In the genomic region with DNA sequence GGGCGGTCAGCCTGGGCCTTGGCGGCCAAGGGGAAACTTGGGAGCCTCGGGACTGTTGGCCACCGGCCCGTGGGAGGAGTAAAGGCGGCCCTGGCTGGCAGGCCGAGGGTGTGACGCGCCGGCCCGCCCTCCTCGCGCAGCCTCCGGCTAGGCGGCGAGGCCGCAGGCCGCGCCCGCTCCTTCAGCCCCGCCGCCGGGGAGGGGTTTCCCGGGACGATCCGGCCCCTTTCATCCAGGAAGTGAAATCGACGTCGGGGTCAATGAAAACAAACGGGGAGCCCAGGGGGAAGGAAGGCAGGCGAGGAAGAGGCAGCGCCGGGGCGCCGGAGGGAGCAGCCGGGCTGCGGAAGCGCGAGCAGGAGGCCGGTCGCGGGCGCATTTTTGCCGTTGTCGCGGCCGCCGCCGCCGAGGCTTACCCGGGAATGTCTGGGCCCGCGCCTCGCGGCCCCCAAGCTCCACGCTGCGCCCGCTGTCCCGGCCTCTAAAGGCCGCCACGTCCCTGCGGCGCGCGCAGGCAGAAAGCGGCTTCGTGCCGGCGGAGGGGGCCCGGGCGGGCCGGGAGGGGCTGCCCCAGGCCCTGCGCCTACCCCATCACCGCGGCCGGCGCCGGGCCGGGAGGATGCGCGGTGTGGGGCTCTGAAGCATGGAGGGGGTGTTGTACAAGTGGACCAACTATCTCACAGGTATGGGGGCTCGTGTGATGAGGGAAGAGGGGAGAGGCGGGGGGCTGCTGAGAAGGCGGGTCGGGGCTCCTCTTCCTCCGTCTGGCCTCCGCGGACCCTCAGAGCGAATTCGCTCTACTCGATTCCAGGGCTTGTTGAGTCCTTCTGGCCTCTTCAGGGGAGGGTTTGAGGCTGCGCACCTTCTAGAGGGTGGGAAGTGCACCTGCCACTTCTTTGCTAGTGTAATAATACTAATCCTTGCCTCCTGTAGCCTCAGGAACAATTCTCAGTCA, we compare ENCODE assay signal across 1 cellular context.
TF ChIP-seq lines count a peak whose summit lies in the region.

A gene (plus strand): TSS at position 231 of the 955 bp plus-strand sequence. CDS start 413 bp downstream, at position 644.

TF ChIP-seq in HepG2, 621 proteins besides CTCF, POLR2A, EP300 and RAD21 (continued from another document and continues in another):
- TF ChIP-seq, protein P1, sequence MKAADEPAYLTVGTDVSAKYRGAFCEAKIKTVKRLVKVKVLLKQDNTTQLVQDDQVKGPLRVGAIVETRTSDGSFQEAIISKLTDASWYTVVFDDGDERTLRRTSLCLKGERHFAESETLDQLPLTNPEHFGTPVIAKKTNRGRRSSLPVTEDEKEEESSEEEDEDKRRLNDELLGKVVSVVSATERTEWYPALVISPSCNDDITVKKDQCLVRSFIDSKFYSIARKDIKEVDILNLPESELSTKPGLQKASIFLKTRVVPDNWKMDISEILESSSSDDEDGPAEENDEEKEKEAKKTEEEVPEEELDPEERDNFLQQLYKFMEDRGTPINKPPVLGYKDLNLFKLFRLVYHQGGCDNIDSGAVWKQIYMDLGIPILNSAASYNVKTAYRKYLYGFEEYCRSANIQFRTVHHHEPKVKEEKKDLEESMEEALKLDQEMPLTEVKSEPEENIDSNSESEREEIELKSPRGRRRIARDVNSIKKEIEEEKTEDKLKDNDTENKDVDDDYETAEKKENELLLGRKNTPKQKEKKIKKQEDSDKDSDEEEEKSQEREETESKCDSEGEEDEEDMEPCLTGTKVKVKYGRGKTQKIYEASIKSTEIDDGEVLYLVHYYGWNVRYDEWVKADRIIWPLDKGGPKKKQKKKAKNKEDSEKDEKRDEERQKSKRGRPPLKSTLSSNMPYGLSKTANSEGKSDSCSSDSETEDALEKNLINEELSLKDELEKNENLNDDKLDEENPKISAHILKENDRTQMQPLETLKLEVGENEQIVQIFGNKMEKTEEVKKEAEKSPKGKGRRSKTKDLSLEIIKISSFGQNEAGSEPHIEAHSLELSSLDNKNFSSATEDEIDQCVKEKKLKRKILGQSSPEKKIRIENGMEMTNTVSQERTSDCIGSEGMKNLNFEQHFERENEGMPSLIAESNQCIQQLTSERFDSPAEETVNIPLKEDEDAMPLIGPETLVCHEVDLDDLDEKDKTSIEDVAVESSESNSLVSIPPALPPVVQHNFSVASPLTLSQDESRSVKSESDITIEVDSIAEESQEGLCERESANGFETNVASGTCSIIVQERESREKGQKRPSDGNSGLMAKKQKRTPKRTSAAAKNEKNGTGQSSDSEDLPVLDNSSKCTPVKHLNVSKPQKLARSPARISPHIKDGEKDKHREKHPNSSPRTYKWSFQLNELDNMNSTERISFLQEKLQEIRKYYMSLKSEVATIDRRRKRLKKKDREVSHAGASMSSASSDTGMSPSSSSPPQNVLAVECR (CRISPR knock-in tag; IDR thresholded peaks at IDR 0.05; ENCODE audit: borderline replicate concordance): peak; percentile 84; the same call in 1 of the 2 replicates
- TF ChIP-seq SP140L (CRISPR knock-in tag; IDR thresholded peaks at IDR 0.05; ENCODE audit: borderline replicate concordance): no peak
- TF ChIP-seq, protein P2, sequence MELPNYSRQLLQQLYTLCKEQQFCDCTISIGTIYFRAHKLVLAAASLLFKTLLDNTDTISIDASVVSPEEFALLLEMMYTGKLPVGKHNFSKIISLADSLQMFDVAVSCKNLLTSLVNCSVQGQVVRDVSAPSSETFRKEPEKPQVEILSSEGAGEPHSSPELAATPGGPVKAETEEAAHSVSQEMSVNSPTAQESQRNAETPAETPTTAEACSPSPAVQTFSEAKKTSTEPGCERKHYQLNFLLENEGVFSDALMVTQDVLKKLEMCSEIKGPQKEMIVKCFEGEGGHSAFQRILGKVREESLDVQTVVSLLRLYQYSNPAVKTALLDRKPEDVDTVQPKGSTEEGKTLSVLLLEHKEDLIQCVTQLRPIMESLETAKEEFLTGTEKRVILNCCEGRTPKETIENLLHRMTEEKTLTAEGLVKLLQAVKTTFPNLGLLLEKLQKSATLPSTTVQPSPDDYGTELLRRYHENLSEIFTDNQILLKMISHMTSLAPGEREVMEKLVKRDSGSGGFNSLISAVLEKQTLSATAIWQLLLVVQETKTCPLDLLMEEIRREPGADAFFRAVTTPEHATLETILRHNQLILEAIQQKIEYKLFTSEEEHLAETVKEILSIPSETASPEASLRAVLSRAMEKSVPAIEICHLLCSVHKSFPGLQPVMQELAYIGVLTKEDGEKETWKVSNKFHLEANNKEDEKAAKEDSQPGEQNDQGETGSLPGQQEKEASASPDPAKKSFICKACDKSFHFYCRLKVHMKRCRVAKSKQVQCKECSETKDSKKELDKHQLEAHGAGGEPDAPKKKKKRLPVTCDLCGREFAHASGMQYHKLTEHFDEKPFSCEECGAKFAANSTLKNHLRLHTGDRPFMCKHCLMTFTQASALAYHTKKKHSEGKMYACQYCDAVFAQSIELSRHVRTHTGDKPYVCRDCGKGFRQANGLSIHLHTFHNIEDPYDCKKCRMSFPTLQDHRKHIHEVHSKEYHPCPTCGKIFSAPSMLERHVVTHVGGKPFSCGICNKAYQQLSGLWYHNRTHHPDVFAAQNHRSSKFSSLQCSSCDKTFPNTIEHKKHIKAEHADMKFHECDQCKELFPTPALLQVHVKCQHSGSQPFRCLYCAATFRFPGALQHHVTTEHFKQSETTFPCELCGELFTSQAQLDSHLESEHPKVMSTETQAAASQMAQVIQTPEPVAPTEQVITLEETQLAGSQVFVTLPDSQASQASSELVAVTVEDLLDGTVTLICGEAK (IDR thresholded peaks at IDR 0.05): no peak
- TF ChIP-seq, protein P2 (CRISPR knock-in tag; IDR thresholded peaks at IDR 0.05): peak; percentile 67; the same call in 1 of the 2 replicates
- no peak for TF ChIP-seq CENPT (CRISPR knock-in tag; IDR thresholded peaks at IDR 0.05; ENCODE audit: low read depth)
- TF ChIP-seq, protein P3, sequence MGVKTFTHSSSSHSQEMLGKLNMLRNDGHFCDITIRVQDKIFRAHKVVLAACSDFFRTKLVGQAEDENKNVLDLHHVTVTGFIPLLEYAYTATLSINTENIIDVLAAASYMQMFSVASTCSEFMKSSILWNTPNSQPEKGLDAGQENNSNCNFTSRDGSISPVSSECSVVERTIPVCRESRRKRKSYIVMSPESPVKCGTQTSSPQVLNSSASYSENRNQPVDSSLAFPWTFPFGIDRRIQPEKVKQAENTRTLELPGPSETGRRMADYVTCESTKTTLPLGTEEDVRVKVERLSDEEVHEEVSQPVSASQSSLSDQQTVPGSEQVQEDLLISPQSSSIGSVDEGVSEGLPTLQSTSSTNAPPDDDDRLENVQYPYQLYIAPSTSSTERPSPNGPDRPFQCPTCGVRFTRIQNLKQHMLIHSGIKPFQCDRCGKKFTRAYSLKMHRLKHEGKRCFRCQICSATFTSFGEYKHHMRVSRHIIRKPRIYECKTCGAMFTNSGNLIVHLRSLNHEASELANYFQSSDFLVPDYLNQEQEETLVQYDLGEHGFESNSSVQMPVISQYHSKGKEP (CRISPR knock-in tag; IDR thresholded peaks at IDR 0.05): no peak
- TF ChIP-seq, protein P4, sequence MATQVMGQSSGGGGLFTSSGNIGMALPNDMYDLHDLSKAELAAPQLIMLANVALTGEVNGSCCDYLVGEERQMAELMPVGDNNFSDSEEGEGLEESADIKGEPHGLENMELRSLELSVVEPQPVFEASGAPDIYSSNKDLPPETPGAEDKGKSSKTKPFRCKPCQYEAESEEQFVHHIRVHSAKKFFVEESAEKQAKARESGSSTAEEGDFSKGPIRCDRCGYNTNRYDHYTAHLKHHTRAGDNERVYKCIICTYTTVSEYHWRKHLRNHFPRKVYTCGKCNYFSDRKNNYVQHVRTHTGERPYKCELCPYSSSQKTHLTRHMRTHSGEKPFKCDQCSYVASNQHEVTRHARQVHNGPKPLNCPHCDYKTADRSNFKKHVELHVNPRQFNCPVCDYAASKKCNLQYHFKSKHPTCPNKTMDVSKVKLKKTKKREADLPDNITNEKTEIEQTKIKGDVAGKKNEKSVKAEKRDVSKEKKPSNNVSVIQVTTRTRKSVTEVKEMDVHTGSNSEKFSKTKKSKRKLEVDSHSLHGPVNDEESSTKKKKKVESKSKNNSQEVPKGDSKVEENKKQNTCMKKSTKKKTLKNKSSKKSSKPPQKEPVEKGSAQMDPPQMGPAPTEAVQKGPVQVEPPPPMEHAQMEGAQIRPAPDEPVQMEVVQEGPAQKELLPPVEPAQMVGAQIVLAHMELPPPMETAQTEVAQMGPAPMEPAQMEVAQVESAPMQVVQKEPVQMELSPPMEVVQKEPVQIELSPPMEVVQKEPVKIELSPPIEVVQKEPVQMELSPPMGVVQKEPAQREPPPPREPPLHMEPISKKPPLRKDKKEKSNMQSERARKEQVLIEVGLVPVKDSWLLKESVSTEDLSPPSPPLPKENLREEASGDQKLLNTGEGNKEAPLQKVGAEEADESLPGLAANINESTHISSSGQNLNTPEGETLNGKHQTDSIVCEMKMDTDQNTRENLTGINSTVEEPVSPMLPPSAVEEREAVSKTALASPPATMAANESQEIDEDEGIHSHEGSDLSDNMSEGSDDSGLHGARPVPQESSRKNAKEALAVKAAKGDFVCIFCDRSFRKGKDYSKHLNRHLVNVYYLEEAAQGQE (IDR thresholded peaks at IDR 0.05; ENCODE audit: borderline replicate concordance in 1 of 2, low read depth in 1 of 2, low read length in 2 of 2): peak in 1 of 2 experiments; percentile 38; a peak in 1 of 4 replicates
- no peak for TF ChIP-seq KLF9 (CRISPR knock-in tag; IDR thresholded peaks at IDR 0.05; ENCODE audit: low read depth)
- TF ChIP-seq YEATS4 (CRISPR knock-in tag; IDR thresholded peaks at IDR 0.05; ENCODE audit: borderline replicate concordance): peak; percentile 71
- no peak for TF ChIP-seq ZNF530 (CRISPR knock-in tag; IDR thresholded peaks at IDR 0.05; ENCODE audit: low read depth)
- TF ChIP-seq ZBTB8A (CRISPR knock-in tag; IDR thresholded peaks at IDR 0.05; ENCODE audit: borderline replicate concordance, low read depth): no peak
- TF ChIP-seq ZBTB38 (CRISPR knock-in tag; IDR thresholded peaks at IDR 0.05): peak; percentile 55; the same call in 1 of the 2 replicates
- TF ChIP-seq, protein P5, sequence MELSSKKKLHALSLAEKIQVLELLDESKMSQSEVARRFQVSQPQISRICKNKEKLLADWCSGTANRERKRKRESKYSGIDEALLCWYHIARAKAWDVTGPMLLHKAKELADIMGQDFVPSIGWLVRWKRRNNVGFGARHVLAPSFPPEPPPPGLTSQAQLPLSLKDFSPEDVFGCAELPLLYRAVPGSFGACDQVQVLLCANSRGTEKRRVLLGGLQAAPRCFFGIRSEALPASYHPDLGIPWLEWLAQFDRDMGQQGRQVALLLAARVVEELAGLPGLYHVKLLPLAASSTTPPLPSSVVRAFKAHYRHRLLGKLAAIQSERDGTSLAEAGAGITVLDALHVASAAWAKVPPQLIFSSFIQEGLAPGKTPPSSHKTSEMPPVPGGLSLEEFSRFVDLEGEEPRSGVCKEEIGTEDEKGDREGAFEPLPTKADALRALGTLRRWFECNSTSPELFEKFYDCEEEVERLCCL (CRISPR knock-in tag; IDR thresholded peaks at IDR 0.05; ENCODE audit: borderline replicate concordance): no peak; the same call in 1 of the 2 replicates
- no peak for TF ChIP-seq RCOR2 (CRISPR knock-in tag; IDR thresholded peaks at IDR 0.05)
- peak; percentile 51 for TF ChIP-seq POLR2AphosphoS5 (IDR thresholded peaks at IDR 0.05; ENCODE audit: low read depth, low read length)
- no peak; the same call in 1 of the 2 replicates for TF ChIP-seq ZIK1 (CRISPR knock-in tag; IDR thresholded peaks at IDR 0.05; ENCODE audit: borderline replicate concordance, low read depth)
- peak; percentile 95 for TF ChIP-seq SPEN (CRISPR knock-in tag; IDR thresholded peaks at IDR 0.05; ENCODE audit: low read depth)
- TF ChIP-seq ZFP37 (CRISPR knock-in tag; IDR thresholded peaks at IDR 0.05; ENCODE audit: borderline replicate concordance): no peak; the same call in 1 of the 2 replicates
- TF ChIP-seq FLYWCH1 (CRISPR knock-in tag; IDR thresholded peaks at IDR 0.05): no peak
- TF ChIP-seq MED8 (CRISPR knock-in tag; IDR thresholded peaks at IDR 0.05; ENCODE audit: insufficient replicate concordance): peak; percentile 54
- no peak for TF ChIP-seq ZNF556 (CRISPR knock-in tag; IDR thresholded peaks at IDR 0.05; ENCODE audit: borderline replicate concordance)
- TF ChIP-seq, protein P6, sequence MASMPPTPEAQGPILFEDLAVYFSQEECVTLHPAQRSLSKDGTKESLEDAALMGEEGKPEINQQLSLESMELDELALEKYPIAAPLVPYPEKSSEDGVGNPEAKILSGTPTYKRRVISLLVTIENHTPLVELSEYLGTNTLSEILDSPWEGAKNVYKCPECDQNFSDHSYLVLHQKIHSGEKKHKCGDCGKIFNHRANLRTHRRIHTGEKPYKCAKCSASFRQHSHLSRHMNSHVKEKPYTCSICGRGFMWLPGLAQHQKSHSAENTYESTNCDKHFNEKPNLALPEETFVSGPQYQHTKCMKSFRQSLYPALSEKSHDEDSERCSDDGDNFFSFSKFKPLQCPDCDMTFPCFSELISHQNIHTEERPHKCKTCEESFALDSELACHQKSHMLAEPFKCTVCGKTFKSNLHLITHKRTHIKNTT (CRISPR knock-in tag; IDR thresholded peaks at IDR 0.05): no peak
- no peak for TF ChIP-seq MBD4 (IDR thresholded peaks at IDR 0.05; ENCODE audit: borderline replicate concordance, low read length)
- 0 out of 2 replicates have a peak, but pooled peaks have one; percentile 7 for TF ChIP-seq ZNF768 (CRISPR knock-in tag; IDR thresholded peaks at IDR 0.05)
- TF ChIP-seq NR2F1 (CRISPR knock-in tag; IDR thresholded peaks at IDR 0.05): no peak
- TF ChIP-seq IRF2 (CRISPR knock-in tag; IDR thresholded peaks at IDR 0.05): peak; percentile 40; the same call in 1 of the 2 replicates
- peak; percentile 73 for TF ChIP-seq ZBTB20 (CRISPR knock-in tag; IDR thresholded peaks at IDR 0.05; ENCODE audit: borderline replicate concordance, low read depth)
- TF ChIP-seq ZNF263 (CRISPR knock-in tag; IDR thresholded peaks at IDR 0.05): no peak
- TF ChIP-seq, protein P7, sequence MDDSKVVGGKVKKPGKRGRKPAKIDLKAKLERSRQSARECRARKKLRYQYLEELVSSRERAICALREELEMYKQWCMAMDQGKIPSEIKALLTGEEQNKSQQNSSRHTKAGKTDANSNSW (CRISPR knock-in tag; IDR thresholded peaks at IDR 0.05; ENCODE audit: borderline replicate concordance): no peak
- peak; percentile 98 for TF ChIP-seq NR2C2 (CRISPR knock-in tag; IDR thresholded peaks at IDR 0.05; ENCODE audit: borderline replicate concordance)
